Comparison of ENCODE assay signal across 1 cellular context in the genomic region with DNA sequence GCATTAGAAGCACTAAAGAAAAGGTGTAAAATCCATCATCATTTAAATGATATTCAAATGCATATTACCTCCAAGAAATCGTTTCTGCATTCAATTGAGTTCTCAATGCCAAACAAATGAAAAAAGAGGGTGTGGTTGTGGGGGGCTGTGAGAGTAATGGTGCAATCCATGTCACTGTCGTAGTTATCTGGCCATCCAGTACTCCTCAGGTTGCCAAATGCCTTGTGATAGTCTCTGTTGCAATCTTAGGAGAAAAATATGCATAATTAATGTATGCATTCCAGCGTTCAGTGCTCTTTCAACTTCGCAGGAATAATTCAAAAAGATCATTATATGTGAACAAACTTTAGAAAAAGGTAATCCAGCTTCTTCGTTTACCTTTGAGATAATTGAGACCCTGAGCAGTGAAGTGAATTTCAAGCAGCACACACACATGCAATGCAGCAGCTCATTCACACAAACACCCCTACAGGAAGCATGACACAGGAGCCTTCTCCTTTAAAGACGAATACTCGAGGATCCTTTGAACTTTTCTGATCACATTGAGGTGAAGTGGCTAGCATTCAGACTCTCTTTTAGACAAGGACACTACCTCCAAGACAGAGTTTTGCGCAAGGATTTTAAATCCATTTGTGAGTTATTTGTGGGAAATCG.
TF ChIP-seq lines count a peak whose summit lies in the region.

No MANE protein-coding gene starts in this region.

TF ChIP-seq in K562, 482 proteins besides CTCF, POLR2A, EP300 and RAD21 (continued from another document):
- TF ChIP-seq, protein P1, sequence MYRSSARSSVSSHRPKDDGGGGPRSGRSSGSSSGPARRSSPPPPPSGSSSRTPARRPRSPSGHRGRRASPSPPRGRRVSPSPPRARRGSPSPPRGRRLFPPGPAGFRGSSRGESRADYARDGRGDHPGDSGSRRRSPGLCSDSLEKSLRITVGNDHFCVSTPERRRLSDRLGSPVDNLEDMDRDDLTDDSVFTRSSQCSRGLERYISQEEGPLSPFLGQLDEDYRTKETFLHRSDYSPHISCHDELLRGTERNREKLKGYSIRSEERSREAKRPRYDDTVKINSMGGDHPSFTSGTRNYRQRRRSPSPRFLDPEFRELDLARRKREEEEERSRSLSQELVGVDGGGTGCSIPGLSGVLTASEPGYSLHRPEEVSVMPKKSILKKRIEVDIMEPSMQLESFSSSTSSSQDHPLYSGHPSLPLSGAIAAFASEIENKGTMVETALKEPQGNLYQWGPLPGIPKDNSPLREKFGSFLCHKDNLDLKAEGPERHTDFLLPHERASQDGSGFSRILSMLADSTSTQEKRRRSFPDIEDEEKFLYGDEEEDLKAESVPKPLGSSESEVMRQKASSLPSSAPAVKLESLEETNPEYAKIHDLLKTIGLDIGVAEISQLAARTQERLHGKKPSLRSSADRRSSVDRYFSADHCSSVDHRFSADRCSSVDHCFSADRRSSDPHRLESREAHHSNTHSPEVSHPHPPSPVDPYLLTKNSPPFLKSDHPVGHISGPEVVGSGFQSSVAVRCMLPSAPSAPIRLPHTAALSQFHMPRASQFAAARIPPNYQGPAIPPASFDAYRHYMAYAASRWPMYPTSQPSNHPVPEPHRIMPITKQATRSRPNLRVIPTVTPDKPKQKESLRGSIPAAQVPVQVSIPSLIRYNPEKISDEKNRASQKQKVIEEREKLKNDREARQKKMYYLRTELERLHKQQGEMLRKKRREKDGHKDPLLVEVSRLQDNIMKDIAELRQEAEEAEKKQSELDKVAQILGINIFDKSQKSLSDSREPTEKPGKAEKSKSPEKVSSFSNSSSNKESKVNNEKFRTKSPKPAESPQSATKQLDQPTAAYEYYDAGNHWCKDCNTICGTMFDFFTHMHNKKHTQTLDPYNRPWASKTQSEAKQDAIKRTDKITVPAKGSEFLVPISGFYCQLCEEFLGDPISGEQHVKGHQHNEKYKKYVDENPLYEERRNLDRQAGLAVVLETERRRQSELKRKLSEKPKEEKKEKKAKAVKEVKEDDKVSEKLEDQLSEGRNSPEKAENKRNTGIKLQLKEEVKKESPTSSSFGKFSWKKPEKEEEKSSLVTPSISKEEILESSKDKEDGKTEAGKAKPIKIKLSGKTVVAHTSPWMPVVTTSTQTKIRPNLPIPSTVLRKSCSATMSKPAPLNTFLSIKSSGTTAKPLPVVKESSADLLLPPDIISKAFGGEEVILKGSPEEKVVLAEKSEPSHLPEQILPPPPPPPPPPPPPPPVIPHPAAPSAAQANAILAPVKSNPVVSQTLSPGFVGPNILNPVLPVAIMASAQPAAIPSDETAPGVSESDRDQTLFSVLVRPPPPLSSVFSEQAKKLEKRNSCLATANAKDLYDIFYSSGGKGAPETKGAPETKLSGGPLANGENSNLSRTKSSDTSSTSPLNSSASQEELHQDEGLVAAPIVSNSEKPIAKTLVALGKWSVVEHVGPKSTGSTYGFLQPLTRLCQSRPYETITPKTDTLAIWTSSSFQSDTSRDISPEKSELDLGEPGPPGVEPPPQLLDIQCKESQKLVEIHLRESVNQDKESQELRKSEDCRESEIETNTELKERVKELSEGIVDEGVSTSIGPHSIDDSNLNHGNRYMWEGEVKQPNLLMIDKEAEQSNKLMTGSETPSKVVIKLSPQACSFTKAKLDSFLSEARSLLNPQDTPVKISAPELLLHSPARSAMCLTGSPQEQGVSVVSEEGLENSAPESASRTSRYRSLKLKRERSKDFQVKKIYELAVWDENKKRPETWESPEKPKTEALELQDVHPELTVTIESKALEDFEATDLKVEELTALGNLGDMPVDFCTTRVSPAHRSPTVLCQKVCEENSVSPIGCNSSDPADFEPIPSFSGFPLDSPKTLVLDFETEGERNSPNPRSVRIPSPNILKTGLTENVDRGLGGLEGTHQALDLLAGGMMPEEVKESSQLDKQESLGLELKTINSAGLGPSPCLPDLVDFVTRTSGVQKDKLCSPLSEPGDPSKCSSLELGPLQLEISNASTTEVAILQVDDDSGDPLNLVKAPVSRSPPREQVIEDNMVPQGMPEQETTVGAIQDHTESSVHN (IDR thresholded peaks at IDR 0.05; ENCODE audit: borderline replicate concordance in 1 of 2, low read depth in 1 of 2), result no peak
- TF ChIP-seq ASH1L (IDR thresholded peaks at IDR 0.05; ENCODE audit: borderline replicate concordance, low read depth, partially characterized antibody) (no peak), THRAP3 (IDR thresholded peaks at IDR 0.05; ENCODE audit: borderline replicate concordance) (no peak), NFRKB (IDR thresholded peaks at IDR 0.05; ENCODE audit: low read depth) (no peak), ARID2 (IDR thresholded peaks at IDR 0.05) (no peak), CEBPB (tag; IDR thresholded peaks at IDR 0.05) (peak; percentile 96), FOXM1 (IDR thresholded peaks at IDR 0.05; ENCODE audit: low read depth) (no peak), FOXM1 (CRISPR knock-in tag; IDR thresholded peaks at IDR 0.05; ENCODE audit: low read depth) (no peak), POLR2H (tag; IDR thresholded peaks at IDR 0.05; ENCODE audit: low read depth) (no peak), ARID1B (IDR thresholded peaks at IDR 0.05) (peak; percentile 53), CBFA2T3 (IDR thresholded peaks at IDR 0.05) (peak; percentile 55), CEBPG (CRISPR knock-in tag; IDR thresholded peaks at IDR 0.05) (no peak), CEBPG (tag; conservative IDR thresholded peaks at IDR 0.05 in 1 of 2, IDR thresholded peaks at IDR 0.05 in 1 of 2) (peak in 1 of 2 experiments; percentile 49; a peak in 1 of 4 replicates), EZH2 (IDR thresholded peaks at IDR 0.05; ENCODE audit: borderline replicate concordance, low read depth, low read length) (no peak), DPF2 (IDR thresholded peaks at IDR 0.05) (peak; percentile 57), MEIS2 (IDR thresholded peaks at IDR 0.05; ENCODE audit: partially characterized antibody) (peak; percentile 53), PHF20 (IDR thresholded peaks at IDR 0.05; ENCODE audit: partially characterized antibody) (no peak), ATF7 (IDR thresholded peaks at IDR 0.05) (0 out of 2 replicates have a peak, but pooled peaks have one; percentile 29), L3MBTL2 (IDR thresholded peaks at IDR 0.05) (peak; percentile 66)
- TF ChIP-seq, protein P2, sequence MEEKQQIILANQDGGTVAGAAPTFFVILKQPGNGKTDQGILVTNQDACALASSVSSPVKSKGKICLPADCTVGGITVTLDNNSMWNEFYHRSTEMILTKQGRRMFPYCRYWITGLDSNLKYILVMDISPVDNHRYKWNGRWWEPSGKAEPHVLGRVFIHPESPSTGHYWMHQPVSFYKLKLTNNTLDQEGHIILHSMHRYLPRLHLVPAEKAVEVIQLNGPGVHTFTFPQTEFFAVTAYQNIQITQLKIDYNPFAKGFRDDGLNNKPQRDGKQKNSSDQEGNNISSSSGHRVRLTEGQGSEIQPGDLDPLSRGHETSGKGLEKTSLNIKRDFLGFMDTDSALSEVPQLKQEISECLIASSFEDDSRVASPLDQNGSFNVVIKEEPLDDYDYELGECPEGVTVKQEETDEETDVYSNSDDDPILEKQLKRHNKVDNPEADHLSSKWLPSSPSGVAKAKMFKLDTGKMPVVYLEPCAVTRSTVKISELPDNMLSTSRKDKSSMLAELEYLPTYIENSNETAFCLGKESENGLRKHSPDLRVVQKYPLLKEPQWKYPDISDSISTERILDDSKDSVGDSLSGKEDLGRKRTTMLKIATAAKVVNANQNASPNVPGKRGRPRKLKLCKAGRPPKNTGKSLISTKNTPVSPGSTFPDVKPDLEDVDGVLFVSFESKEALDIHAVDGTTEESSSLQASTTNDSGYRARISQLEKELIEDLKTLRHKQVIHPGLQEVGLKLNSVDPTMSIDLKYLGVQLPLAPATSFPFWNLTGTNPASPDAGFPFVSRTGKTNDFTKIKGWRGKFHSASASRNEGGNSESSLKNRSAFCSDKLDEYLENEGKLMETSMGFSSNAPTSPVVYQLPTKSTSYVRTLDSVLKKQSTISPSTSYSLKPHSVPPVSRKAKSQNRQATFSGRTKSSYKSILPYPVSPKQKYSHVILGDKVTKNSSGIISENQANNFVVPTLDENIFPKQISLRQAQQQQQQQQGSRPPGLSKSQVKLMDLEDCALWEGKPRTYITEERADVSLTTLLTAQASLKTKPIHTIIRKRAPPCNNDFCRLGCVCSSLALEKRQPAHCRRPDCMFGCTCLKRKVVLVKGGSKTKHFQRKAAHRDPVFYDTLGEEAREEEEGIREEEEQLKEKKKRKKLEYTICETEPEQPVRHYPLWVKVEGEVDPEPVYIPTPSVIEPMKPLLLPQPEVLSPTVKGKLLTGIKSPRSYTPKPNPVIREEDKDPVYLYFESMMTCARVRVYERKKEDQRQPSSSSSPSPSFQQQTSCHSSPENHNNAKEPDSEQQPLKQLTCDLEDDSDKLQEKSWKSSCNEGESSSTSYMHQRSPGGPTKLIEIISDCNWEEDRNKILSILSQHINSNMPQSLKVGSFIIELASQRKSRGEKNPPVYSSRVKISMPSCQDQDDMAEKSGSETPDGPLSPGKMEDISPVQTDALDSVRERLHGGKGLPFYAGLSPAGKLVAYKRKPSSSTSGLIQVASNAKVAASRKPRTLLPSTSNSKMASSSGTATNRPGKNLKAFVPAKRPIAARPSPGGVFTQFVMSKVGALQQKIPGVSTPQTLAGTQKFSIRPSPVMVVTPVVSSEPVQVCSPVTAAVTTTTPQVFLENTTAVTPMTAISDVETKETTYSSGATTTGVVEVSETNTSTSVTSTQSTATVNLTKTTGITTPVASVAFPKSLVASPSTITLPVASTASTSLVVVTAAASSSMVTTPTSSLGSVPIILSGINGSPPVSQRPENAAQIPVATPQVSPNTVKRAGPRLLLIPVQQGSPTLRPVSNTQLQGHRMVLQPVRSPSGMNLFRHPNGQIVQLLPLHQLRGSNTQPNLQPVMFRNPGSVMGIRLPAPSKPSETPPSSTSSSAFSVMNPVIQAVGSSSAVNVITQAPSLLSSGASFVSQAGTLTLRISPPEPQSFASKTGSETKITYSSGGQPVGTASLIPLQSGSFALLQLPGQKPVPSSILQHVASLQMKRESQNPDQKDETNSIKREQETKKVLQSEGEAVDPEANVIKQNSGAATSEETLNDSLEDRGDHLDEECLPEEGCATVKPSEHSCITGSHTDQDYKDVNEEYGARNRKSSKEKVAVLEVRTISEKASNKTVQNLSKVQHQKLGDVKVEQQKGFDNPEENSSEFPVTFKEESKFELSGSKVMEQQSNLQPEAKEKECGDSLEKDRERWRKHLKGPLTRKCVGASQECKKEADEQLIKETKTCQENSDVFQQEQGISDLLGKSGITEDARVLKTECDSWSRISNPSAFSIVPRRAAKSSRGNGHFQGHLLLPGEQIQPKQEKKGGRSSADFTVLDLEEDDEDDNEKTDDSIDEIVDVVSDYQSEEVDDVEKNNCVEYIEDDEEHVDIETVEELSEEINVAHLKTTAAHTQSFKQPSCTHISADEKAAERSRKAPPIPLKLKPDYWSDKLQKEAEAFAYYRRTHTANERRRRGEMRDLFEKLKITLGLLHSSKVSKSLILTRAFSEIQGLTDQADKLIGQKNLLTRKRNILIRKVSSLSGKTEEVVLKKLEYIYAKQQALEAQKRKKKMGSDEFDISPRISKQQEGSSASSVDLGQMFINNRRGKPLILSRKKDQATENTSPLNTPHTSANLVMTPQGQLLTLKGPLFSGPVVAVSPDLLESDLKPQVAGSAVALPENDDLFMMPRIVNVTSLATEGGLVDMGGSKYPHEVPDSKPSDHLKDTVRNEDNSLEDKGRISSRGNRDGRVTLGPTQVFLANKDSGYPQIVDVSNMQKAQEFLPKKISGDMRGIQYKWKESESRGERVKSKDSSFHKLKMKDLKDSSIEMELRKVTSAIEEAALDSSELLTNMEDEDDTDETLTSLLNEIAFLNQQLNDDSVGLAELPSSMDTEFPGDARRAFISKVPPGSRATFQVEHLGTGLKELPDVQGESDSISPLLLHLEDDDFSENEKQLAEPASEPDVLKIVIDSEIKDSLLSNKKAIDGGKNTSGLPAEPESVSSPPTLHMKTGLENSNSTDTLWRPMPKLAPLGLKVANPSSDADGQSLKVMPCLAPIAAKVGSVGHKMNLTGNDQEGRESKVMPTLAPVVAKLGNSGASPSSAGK (IDR thresholded peaks at IDR 0.05), result peak; percentile 73
- TF ChIP-seq, protein P3, sequence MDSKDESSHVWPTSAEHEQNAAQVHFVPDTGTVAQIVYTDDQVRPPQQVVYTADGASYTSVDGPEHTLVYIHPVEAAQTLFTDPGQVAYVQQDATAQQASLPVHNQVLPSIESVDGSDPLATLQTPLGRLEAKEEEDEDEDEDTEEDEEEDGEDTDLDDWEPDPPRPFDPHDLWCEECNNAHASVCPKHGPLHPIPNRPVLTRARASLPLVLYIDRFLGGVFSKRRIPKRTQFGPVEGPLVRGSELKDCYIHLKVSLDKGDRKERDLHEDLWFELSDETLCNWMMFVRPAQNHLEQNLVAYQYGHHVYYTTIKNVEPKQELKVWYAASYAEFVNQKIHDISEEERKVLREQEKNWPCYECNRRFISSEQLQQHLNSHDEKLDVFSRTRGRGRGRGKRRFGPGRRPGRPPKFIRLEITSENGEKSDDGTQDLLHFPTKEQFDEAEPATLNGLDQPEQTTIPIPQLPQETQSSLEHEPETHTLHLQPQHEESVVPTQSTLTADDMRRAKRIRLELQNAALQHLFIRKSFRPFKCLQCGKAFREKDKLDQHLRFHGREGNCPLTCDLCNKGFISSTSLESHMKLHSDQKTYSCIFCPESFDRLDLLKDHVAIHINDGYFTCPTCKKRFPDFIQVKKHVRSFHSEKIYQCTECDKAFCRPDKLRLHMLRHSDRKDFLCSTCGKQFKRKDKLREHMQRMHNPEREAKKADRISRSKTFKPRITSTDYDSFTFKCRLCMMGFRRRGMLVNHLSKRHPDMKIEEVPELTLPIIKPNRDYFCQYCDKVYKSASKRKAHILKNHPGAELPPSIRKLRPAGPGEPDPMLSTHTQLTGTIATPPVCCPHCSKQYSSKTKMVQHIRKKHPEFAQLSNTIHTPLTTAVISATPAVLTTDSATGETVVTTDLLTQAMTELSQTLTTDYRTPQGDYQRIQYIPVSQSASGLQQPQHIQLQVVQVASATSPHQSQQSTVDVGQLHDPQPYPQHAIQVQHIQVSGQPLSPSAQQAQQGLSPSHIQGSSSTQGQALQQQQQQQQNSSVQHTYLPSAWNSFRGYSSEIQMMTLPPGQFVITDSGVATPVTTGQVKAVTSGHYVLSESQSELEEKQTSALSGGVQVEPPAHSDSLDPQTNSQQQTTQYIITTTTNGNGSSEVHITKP (IDR thresholded peaks at IDR 0.05; ENCODE audit: partially characterized antibody), result peak; percentile 35
- TF ChIP-seq, protein P4, sequence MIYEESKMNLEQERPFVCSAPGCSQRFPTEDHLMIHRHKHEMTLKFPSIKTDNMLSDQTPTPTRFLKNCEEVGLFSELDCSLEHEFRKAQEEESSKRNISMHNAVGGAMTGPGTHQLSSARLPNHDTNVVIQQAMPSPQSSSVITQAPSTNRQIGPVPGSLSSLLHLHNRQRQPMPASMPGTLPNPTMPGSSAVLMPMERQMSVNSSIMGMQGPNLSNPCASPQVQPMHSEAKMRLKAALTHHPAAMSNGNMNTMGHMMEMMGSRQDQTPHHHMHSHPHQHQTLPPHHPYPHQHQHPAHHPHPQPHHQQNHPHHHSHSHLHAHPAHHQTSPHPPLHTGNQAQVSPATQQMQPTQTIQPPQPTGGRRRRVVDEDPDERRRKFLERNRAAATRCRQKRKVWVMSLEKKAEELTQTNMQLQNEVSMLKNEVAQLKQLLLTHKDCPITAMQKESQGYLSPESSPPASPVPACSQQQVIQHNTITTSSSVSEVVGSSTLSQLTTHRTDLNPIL (CRISPR knock-in tag; IDR thresholded peaks at IDR 0.05), result no peak
